20 cellular contexts compared by ENCODE assay signal in the genomic region with DNA sequence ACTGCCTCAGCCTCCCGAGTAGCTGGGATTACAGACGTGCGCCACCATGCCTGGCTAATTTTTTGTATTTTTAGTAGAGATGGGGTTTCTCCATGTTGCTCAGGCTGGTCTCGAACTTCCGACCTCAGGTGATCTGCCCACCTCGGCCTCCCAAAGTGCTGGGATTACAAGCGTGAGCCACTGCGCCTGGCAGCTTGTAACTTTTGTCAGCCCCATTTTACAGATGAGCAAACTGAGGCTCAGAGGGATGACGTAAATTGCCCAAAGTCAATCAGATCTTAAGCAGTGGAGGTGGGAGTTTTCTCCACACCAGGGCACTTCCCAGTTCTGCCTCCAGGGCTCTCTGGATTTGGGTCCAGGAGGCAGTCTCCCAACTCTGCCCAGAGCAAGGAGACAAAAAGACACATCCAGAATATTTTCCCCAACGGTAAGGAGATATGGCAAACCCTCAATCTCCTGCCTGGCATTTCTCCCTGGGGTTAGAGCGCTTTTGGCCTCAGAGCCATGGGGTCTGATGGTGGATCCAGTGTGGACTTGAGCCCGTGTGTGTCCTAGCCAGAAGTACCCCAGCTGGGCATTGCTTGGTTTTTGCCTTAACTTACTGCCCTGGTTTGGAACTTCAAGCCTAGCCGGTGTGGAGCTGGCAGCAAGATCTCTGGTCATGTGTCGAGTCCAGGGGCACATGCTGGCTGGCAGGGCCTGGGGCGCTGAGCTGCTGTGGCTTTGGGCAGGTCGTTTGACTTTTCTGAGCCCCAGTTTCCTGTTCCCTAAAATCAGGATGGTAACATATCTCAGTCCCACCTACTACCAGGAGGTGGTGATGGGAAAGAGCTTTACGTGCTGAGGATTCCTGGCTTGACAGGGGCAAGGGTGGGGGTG. TPM values are rescaled to one million over a fixed set of nuclear protein-coding genes. Genes with fewer than 3 reads are reported as not detected.
A peak's percentile ranks its signal among the peaks of the same experiment; 100 is the strongest.
DNase-seq lines count a peak whose midpoint lies in the region; ATAC-seq, FAIRE-seq and TF ChIP-seq lines count a peak whose summit lies in the region.
"Had no signal": no experiment of that assay in that cellular context is flagged by ENCODE, and none has a peak within 500 bp of the region (broad histone marks: within the 10 kb centered on the region; RNA-seq: fewer than 3 reads in every experiment).

No MANE protein-coding gene starts in this region.

- H3K9me3 Mint-ChIP-seq in H9 (no peaks in the 10 kb centered on the region; a peak in 1 of 5 replicates), neural progenitor cell (no peaks in the 10 kb centered on the region)
- H3K9me3 Mint-ChIP-seq: CD8-positive, alpha-beta T cell had no signal

- no peak for TF ChIP-seq POLR2A in A549 (IDR thresholded peaks at IDR 0.05; ENCODE audit: low read length)

- H3K36me3 Mint-ChIP-seq in H9 (ENCODE audit: insufficient read depth in 1 of 3, low read depth in 3 of 3) = no peaks in the 10 kb centered on the region
- no peaks in the 10 kb centered on the region for H3K36me3 Mint-ChIP-seq in neural progenitor cell
- H3K36me3 Mint-ChIP-seq: CD8-positive, alpha-beta T cell had no signal

- H3K14ac ChIP-seq in H9 (ENCODE audit: insufficient read depth, low read length) = no peak overlapping the region; the same call in 1 of the 2 replicates

- H3K23me2 ChIP-seq in H9 (ENCODE audit: insufficient read length, low read depth, low read length, poor library complexity, severe bottlenecking) = peaks cover 7% of the 10 kb centered on the region

- H3K4me3 Mint-ChIP-seq in H9 = no peak overlapping the region
- H3K4me3 Mint-ChIP-seq in neural progenitor cell = no peak overlapping the region
- H3K4me3 Mint-ChIP-seq: CD8-positive, alpha-beta T cell had no signal

- H4K8ac ChIP-seq in H9 (replicated peaks; ENCODE audit: insufficient read length, low read depth, low read length) = no peak overlapping the region

- peaks cover 11 to 20% of the 10 kb centered on the region in 2 experiments for H3K4me1 Mint-ChIP-seq in H9
- H3K4me1 Mint-ChIP-seq in neural progenitor cell = peaks cover 6% of the 10 kb centered on the region

- no peak for TF ChIP-seq RAD21 in A549 (conservative IDR thresholded peaks at IDR 0.05 in 1 of 2, IDR thresholded peaks at IDR 0.05 in 1 of 2)

- H3K9me3 ChIP-seq in A549 = no peaks in the 10 kb centered on the region
- no peaks in the 10 kb centered on the region for H3K9me3 ChIP-seq in H9 (ENCODE audit: control insufficient read depth, low read depth, low read length)
- no peaks in the 10 kb centered on the region for H3K9me3 ChIP-seq in neural progenitor cell (ENCODE audit: low read depth)
- no peaks in the 10 kb centered on the region for H3K9me3 ChIP-seq in smooth muscle cell (replicated peaks; ENCODE audit: low read depth)
- H3K9me3 ChIP-seq: BLaER1 treated with 17β-estradiol and CSF1 and Interleukin-3, amounts not matched to agents 10 nM and 100 nM had no signal

- H3K4me2 ChIP-seq in A549 = no peak overlapping the region
- H3K4me2 ChIP-seq in H9 (ENCODE audit: insufficient read depth, insufficient read length, low read length) = no peak overlapping the region
- H3K4me2 ChIP-seq in neural progenitor cell = no peak overlapping the region
- H3K4me2 ChIP-seq in smooth muscle cell = no peak overlapping the region
- H3K4me2 ChIP-seq: BLaER1 treated with 17β-estradiol and CSF1 and Interleukin-3, amounts not matched to agents 10 nM and 100 nM had no signal

- H3K27me3 Mint-ChIP-seq in H9 (ENCODE audit: low read depth) = peaks cover 69% of the 10 kb centered on the region
- peaks cover 13% of the 10 kb centered on the region for H3K27me3 Mint-ChIP-seq in neural progenitor cell (ENCODE audit: insufficient read depth, low read depth)

- no peak overlapping the region for H2AK5ac ChIP-seq in H9 (ENCODE audit: insufficient read length, low read length)

- H3K4me1 ChIP-seq in A549 = peaks cover 10% of the 10 kb centered on the region; the same call in 1 of the 3 replicates
- H3K4me1 ChIP-seq in H9 (ENCODE audit: insufficient read depth, low read length) = no peaks in the 10 kb centered on the region
- H3K4me1 ChIP-seq in neural progenitor cell = peaks cover 22% of the 10 kb centered on the region
- H3K4me1 ChIP-seq in smooth muscle cell (ENCODE audit: low read depth) = peaks cover 9% of the 10 kb centered on the region

- no peak overlapping the region for H3K23ac ChIP-seq in H9 (ENCODE audit: insufficient read length, low read depth, low read length)

- H3K27ac ChIP-seq in A549 (no peak overlapping the region), H9 (ENCODE audit: insufficient read length, low read depth, low read length) (no peak overlapping the region), neural progenitor cell (no peak overlapping the region), smooth muscle cell (ENCODE audit: low read depth) (no peak overlapping the region)
- H3K27ac ChIP-seq: BLaER1 treated with 17β-estradiol and CSF1 and Interleukin-3, amounts not matched to agents 10 nM and 100 nM had no signal

- CTCF ChIA-PET in A549 (lab: Yijun Ruan, JAX) = interaction anchor here (0.8 to 30.3 kb wide), 7 partner anchors 11 to 104 kb away, joined by 3 to 1787 read pairs (median 12); partner anchors contain the start of gene HIGD1B

- no peak for TF ChIP-seq EP300 in A549 (IDR thresholded peaks at IDR 0.05)

- H3F3A ChIP-seq in neural progenitor cell (ENCODE audit: low read depth) = peaks cover 24% of the 10 kb centered on the region
- H3F3A ChIP-seq in smooth muscle cell (ENCODE audit: low read depth) = no peaks in the 10 kb centered on the region

- ATAC-seq in A549 = 0 out of 6 replicates have a peak, but pooled peaks of 1 of the 2 experiments have one; percentile 1
- ATAC-seq: CD8-positive, alpha-beta T cell; HCT116; SK-N-SH treated with all-trans-retinoic acid at 6 μM for 48 hours had no signal

- no peak overlapping the region for H3K56ac ChIP-seq in H9 (ENCODE audit: insufficient read length, low read depth, low read length)

- H3K4me3 ChIP-seq in A549 (no peak overlapping the region), bronchial epithelial cell (ENCODE audit: low read depth, low read length) (no peak overlapping the region), neural progenitor cell (no peak overlapping the region), smooth muscle cell (no peak overlapping the region)
- H3K4me3 ChIP-seq: BLaER1 treated with 17β-estradiol and CSF1 and Interleukin-3, amounts not matched to agents 10 nM and 100 nM had no signal

- H3K27me3 ChIP-seq in H9 (ENCODE audit: insufficient read depth, low read length) (peaks cover 16% of the 10 kb centered on the region), bronchial epithelial cell (ENCODE audit: control insufficient read depth, insufficient read depth, low read length) (peaks cover 37% of the 10 kb centered on the region), neural progenitor cell (peaks cover 36% of the 10 kb centered on the region), smooth muscle cell (ENCODE audit: low read depth) (peaks cover 41% of the 10 kb centered on the region)

- H3K27ac Mint-ChIP-seq in H9 (no peak overlapping the region), neural progenitor cell (no peak overlapping the region)
- H3K27ac Mint-ChIP-seq: CD8-positive, alpha-beta T cell had no signal

- DNase-seq in A549 (ENCODE audit: low read depth in 1 of 2, low spot score in 1 of 2) = peak in 1 of 2 experiments; percentile 49
- DNase-seq in H9 = peak; percentile 34
- no peak for DNase-seq in bronchial epithelial cell (ENCODE audit: low read depth)
- no peak for DNase-seq in neural progenitor cell (ENCODE audit: low spot score)
- DNase-seq in DMS114 treated with DMSO at 0.1 percent for 48 hours (lab: John Stamatoyannopoulos, UW; ENCODE audit: unreplicated experiment) = no peak
- no peak for DNase-seq in activated gamma-delta T cell (lab: John Stamatoyannopoulos, UW)
- no peak for DNase-seq in smooth muscle cell (lab: John Stamatoyannopoulos, UW; ENCODE audit: unreplicated experiment)
- DNase-seq: Calu3; CD8-positive, alpha-beta T cell; DMS79; KBM-7; NCI-H1105; NCI-H1694 treated with DMSO at 0.1 percent for 48 hours; NCI-H510A treated with DMSO at 0.1 percent for 48 hours; NCI-H774; SHP77 had no signal

- H4K20me1 ChIP-seq in H9 (ENCODE audit: control insufficient read depth, insufficient read depth, insufficient read length) = no peaks in the 10 kb centered on the region
- H4K20me1 ChIP-seq in neural progenitor cell (ENCODE audit: low read depth) = no peaks in the 10 kb centered on the region
- no peaks in the 10 kb centered on the region for H4K20me1 ChIP-seq in smooth muscle cell (ENCODE audit: low read depth)

- 68% methylated on average over 17 of the region's 17 CpGs for WGBS in A549 (ENCODE audit: missing lambda C conversion rate)
- WGBS in H9 (ENCODE audit: extremely low coverage, insufficient read length, low lambda C conversion rate) = no CpG with 5 or more reads among the region's 17 CpGs
- 77% methylated on average over 17 of the region's 17 CpGs for WGBS in smooth muscle cell (ENCODE audit: low lambda C conversion rate)

- no peaks in the 10 kb centered on the region for H3K79me1 ChIP-seq in H9 (ENCODE audit: insufficient read depth, low read depth, low read length, poor library complexity, severe bottlenecking)

- FAIRE-seq in A549 (lab: Jason Lieb, UNC) (no peak), bronchial epithelial cell (lab: Jason Lieb, UNC) (peak; percentile 23)
- FAIRE-seq: A204.1 had no signal

- TF ChIP-seq CTCF in A549 (IDR thresholded peaks at IDR 0.05) (no peak), H9 (conservative IDR thresholded peaks at IDR 0.05) (no peak; the same call in 2 of the 3 replicates), bronchial epithelial cell (IDR thresholded peaks at IDR 0.05; ENCODE audit: insufficient read depth, low read length, severe bottlenecking) (no peak), neural progenitor cell (IDR thresholded peaks at IDR 0.05) (peak; percentile 5), smooth muscle cell (IDR thresholded peaks at IDR 0.05; ENCODE audit: borderline replicate concordance, insufficient read depth, poor library complexity, severe bottlenecking) (no peak)

- H2BK5ac ChIP-seq in H9 (ENCODE audit: insufficient read length, low read length) = no peak overlapping the region

- H2BK120ac ChIP-seq in H9 (ENCODE audit: low read depth, low read length, poor library complexity, severe bottlenecking) = no peak overlapping the region

- no peak overlapping the region for H3K18ac ChIP-seq in H9 (ENCODE audit: insufficient read length, low read depth, low read length)

- POLR2A ChIA-PET in A549 (lab: Yijun Ruan, JAX) = no interaction called here

- no peaks in the 10 kb centered on the region for H3K36me3 ChIP-seq in bronchial epithelial cell (ENCODE audit: control insufficient read depth, insufficient read depth, low read length)
- no peaks in the 10 kb centered on the region for H3K36me3 ChIP-seq in neural progenitor cell
- H3K36me3 ChIP-seq in smooth muscle cell (ENCODE audit: low read depth) = no peaks in the 10 kb centered on the region
- H3K36me3 ChIP-seq: BLaER1 treated with 17β-estradiol and CSF1 and Interleukin-3, amounts not matched to agents 10 nM and 100 nM had no signal

- no peak overlapping the region for H2BK15ac ChIP-seq in H9 (ENCODE audit: low read depth, low read length)

- H3T11ph ChIP-seq in H9 (ENCODE audit: low read length) = no peak overlapping the region

- H2AFZ ChIP-seq in H9 (ENCODE audit: low read length) = no peak overlapping the region
- no peak overlapping the region for H2AFZ ChIP-seq in neural progenitor cell (replicated peaks)
- no peak overlapping the region for H2AFZ ChIP-seq in smooth muscle cell (ENCODE audit: low read depth)

- no peak overlapping the region for H3K4ac ChIP-seq in H9 (ENCODE audit: low read depth, low read length)

- H4K5ac ChIP-seq in H9 (ENCODE audit: insufficient read length, low read depth, low read length) = no peak overlapping the region

- no peak overlapping the region for H2BK20ac ChIP-seq in H9 (ENCODE audit: low read depth, low read length, poor library complexity, severe bottlenecking)

- no peaks in the 10 kb centered on the region for H3K79me2 ChIP-seq in H9 (ENCODE audit: insufficient read depth, low read length)
- H3K79me2 ChIP-seq in neural progenitor cell (ENCODE audit: low read depth) = no peaks in the 10 kb centered on the region
- H3K79me2 ChIP-seq in smooth muscle cell (ENCODE audit: low read depth) = no peaks in the 10 kb centered on the region

- no peak overlapping the region for H4K91ac ChIP-seq in H9 (ENCODE audit: insufficient read length, low read depth, low read length)

- H2BK12ac ChIP-seq in H9 (ENCODE audit: insufficient read length, low read depth, low read length) = no peak overlapping the region

- H3K9ac ChIP-seq in H9 (ENCODE audit: extremely low read depth, insufficient read length, low read length) = no peak overlapping the region
- H3K9ac ChIP-seq in neural progenitor cell = no peak overlapping the region
- no peak overlapping the region for H3K9ac ChIP-seq in smooth muscle cell (ENCODE audit: low read depth)

RNA-seq across cellular contexts. Expression of gene ADAM11, which starts 3.4 kb away (rescaled TPM):
- polyA plus RNA-seq in A549 (2011; rRNA removed) (0.75 and 0.79 TPM in 2 replicates), A549 (2017; fragmentation: RNase III; extraction: RNeasy Plus Mini Kit Qiagen cat#74134 plus additional on column Dnase treatment) (2.0 to 2.7 TPM (median 2.1 TPM) in 3 replicates), smooth muscle cell (0.27 and 0.48 TPM in 2 replicates)
- 2.3 and 2.7 TPM in 2 replicates for polyA plus RNA-seq in A549 (2012; cell fraction: cytosol; rRNA removed)
- polyA plus RNA-seq in A549 (2012; cell fraction: nucleus; rRNA removed) = 14.4 and 15.1 TPM in 2 replicates
- 1.1 and 1.2 TPM in 2 replicates for polyA minus RNA-seq in A549 (2011; rRNA and poly(A)+ RNA removed)
- total RNA-seq in H9 (2021) (2.7 and 4.6 TPM in 2 replicates), bronchial epithelial cell (0.13 and 0.53 TPM in 2 replicates), neural progenitor cell (ENCODE audit: low replicate concordance) (1.4 and 6.9 TPM in 2 replicates), smooth muscle cell (0.40 TPM in 1 of 2 replicates, not detected in the other)

RNA-seq across cellular contexts. Expression of gene DBF4B, which starts 53.7 kb away (rescaled TPM):
- polyA plus RNA-seq in A549 (2011; rRNA removed) = 16.5 and 16.9 TPM in 2 replicates
- polyA plus RNA-seq in A549 (2012; cell fraction: cytosol; rRNA removed) = 26.0 and 32.2 TPM in 2 replicates
- 89.2 and 99.4 TPM in 2 replicates for polyA plus RNA-seq in A549 (2012; cell fraction: nucleus; rRNA removed)
- polyA plus RNA-seq in A549 (2017; fragmentation: RNase III; extraction: RNeasy Plus Mini Kit Qiagen cat#74134 plus additional on column Dnase treatment) = 27.5 to 32.3 TPM (median 30.1 TPM) in 3 replicates
- 18.9 and 19.3 TPM in 2 replicates for polyA minus RNA-seq in A549 (2011; rRNA and poly(A)+ RNA removed)
- total RNA-seq in H9 (2021) = 24.7 and 26.1 TPM in 2 replicates
- 0.51 and 0.79 TPM in 2 replicates for total RNA-seq in bronchial epithelial cell
- total RNA-seq in neural progenitor cell (ENCODE audit: low replicate concordance) = 16.4 and 30.6 TPM in 2 replicates
- total RNA-seq in smooth muscle cell = 1.6 and 3.3 TPM in 2 replicates
- 2.7 and 4.1 TPM in 2 replicates for polyA plus RNA-seq in smooth muscle cell
